ENCODE assay signal across 10 cellular contexts in genomic region chr21:38965910-38966504, GRCh38.
DNase-seq lines count a peak whose midpoint lies in the region; ATAC-seq and TF ChIP-seq lines count a peak whose summit lies in the region.
"Had no signal": no experiment of that assay in that cellular context is flagged by ENCODE, and none has a peak within 500 bp of the region (broad histone marks: within the 10 kb centered on the region; RNA-seq: fewer than 3 reads in every experiment).

No MANE protein-coding gene starts in this region.

- no peak for TF ChIP-seq CTCF in endodermal cell (conservative IDR thresholded peaks at IDR 0.05)

- 78 to 85% methylated on average over 13 to 16 of the region's 16 CpGs for WGBS in endodermal cell (ENCODE audit: insufficient coverage in 1 of 2, insufficient read length in 1 of 2), 2 experiments
- no CpG with 5 or more reads among the region's 16 CpGs for WGBS in neuronal stem cell (ENCODE audit: extremely low coverage in 2 of 2, insufficient read length in 2 of 2, insufficient replicate concordance in 1 of 2), 2 donors

- H3K9ac ChIP-seq in endodermal cell (ENCODE audit: extremely low read depth, low read length, poor library complexity, severe bottlenecking) (no peak overlapping the region), neuronal stem cell (ENCODE audit: low read depth, low read length, poor library complexity) (no peak overlapping the region)

- H2AK5ac ChIP-seq in neuronal stem cell (ENCODE audit: low read depth, low read length), result no peak overlapping the region

- no peak overlapping the region for H3K4me3 Mint-ChIP-seq in endodermal cell

- peaks cover 26% of the 10 kb centered on the region for H3K4me1 Mint-ChIP-seq in endodermal cell
- H3K4me1 Mint-ChIP-seq: naive B cell had no signal

- H2BK5ac ChIP-seq in neuronal stem cell (ENCODE audit: low read length), result no peak overlapping the region

- no peak overlapping the region for H3K18ac ChIP-seq in neuronal stem cell (ENCODE audit: low read length)

- H3K9me3 ChIP-seq in endodermal cell (ENCODE audit: control insufficient read depth, low read length), result peaks cover 22% of the 10 kb centered on the region
- peaks cover 1 to 3% of the 10 kb centered on the region in 2 donors for H3K9me3 ChIP-seq in neuronal stem cell (replicated peaks in 1 of 2; ENCODE audit: control insufficient read depth in 2 of 2, insufficient read depth in 1 of 2, low read depth in 1 of 2, low read length in 2 of 2)

- H4K91ac ChIP-seq in neuronal stem cell (ENCODE audit: low read depth, low read length, poor library complexity), result no peak overlapping the region

- H3K36me3 ChIP-seq in endodermal cell (ENCODE audit: control insufficient read depth, insufficient read depth, low read length) (no peaks in the 10 kb centered on the region), neuronal stem cell (replicated peaks in 1 of 2; ENCODE audit: control insufficient read depth in 2 of 2, insufficient read depth in 2 of 2, low read length in 2 of 2) (no peaks in the 10 kb centered on the region)

- peak overlapping the region; percentile 58 for H3K27ac Mint-ChIP-seq in endodermal cell
- H3K27ac Mint-ChIP-seq in activated naive CD4-positive, alpha-beta T cell treated with anti-CD3 and anti-CD28 coated beads, Interleukin-2, amount 50 U/mL, for 72 hours, result no peak overlapping the region
- H3K27ac Mint-ChIP-seq: naive B cell had no signal

- H3K4me3 ChIP-seq in endodermal cell (ENCODE audit: low read length) (no peak overlapping the region), neuronal stem cell (ENCODE audit: low read length in 2 of 2) (no peak overlapping the region)

- no peaks in the 10 kb centered on the region for H3K4me1 ChIP-seq in endodermal cell (ENCODE audit: control insufficient read depth, insufficient read depth, low read length)
- H3K4me1 ChIP-seq in neuronal stem cell (ENCODE audit: control insufficient read depth in 2 of 2, insufficient read depth in 1 of 2, low read depth in 1 of 2, low read length in 2 of 2), result peaks cover 3 to 5% of the 10 kb centered on the region in 2 donors

- H2AFZ ChIP-seq in neuronal stem cell (ENCODE audit: low read length), result peak overlapping the region; percentile 2

- H3K4ac ChIP-seq in neuronal stem cell (ENCODE audit: low read length), result no peak overlapping the region

- intact Hi-C loops in head of caudate nucleus (cut with DNase I), result no loop called here

- no peak overlapping the region for H3K14ac ChIP-seq in neuronal stem cell (ENCODE audit: low read length)

- peaks cover 12% of the 10 kb centered on the region for H3K36me3 Mint-ChIP-seq in endodermal cell (ENCODE audit: low read depth)
- peaks cover 0 to 12% of the 10 kb centered on the region in 2 donors for H3K36me3 Mint-ChIP-seq in activated naive CD4-positive, alpha-beta T cell treated with anti-CD3 and anti-CD28 coated beads, Interleukin-2, amount 50 U/mL, for 72 hours

- no peaks in the 10 kb centered on the region for H3K27me3 Mint-ChIP-seq in endodermal cell (ENCODE audit: insufficient read depth)
- H3K27me3 Mint-ChIP-seq: naive B cell had no signal

- H2BK120ac ChIP-seq in neuronal stem cell (ENCODE audit: low read depth, low read length), result no peak overlapping the region

- H2BK12ac ChIP-seq in neuronal stem cell (ENCODE audit: low read length), result no peak overlapping the region

- ATAC-seq in activated naive CD4-positive, alpha-beta T cell treated with anti-CD3 and anti-CD28 coated beads, Interleukin-2, amount 50 U/mL, for 72 hours, result no peak
- no peak for ATAC-seq in GM19351 (IDR thresholded peaks at IDR 0.05; ENCODE audit: unreplicated experiment)
- ATAC-seq in GM18861 (IDR thresholded peaks at IDR 0.05; ENCODE audit: unreplicated experiment), result no peak

- no peak overlapping the region for H3K4me2 ChIP-seq in neuronal stem cell (ENCODE audit: insufficient read depth, low read length, poor library complexity, severe bottlenecking)

- H3K27me3 ChIP-seq in endodermal cell (ENCODE audit: control insufficient read depth, insufficient read depth, low read length, poor library complexity, severe bottlenecking) (no peaks in the 10 kb centered on the region), neuronal stem cell (ENCODE audit: control insufficient read depth in 3 of 3, insufficient read depth in 3 of 3, low read depth in 1 of 3, low read length in 3 of 3) (no peaks in the 10 kb centered on the region)

- peaks cover 24% of the 10 kb centered on the region for H3K9me3 Mint-ChIP-seq in endodermal cell
- peaks cover 3 to 13% of the 10 kb centered on the region in 2 donors for H3K9me3 Mint-ChIP-seq in activated naive CD4-positive, alpha-beta T cell treated with anti-CD3 and anti-CD28 coated beads, Interleukin-2, amount 50 U/mL, for 72 hours

- H3K79me1 ChIP-seq in neuronal stem cell (ENCODE audit: low read depth, low read length), result no peaks in the 10 kb centered on the region

- H4K8ac ChIP-seq in neuronal stem cell (ENCODE audit: low read depth, low read length), result no peak overlapping the region

- H2BK15ac ChIP-seq in neuronal stem cell (ENCODE audit: low read length), result no peak overlapping the region

- H3K27ac ChIP-seq in endodermal cell (ENCODE audit: low read depth, low read length), result no peak overlapping the region
- no peak overlapping the region for H3K27ac ChIP-seq in neuronal stem cell (replicated peaks; ENCODE audit: low read length)

- peak; percentile 65 for DNase-seq in EL
- peak; percentile 93 for DNase-seq in NCI-H2107 treated with DMSO at 0.1 percent for 48 hours (lab: John Stamatoyannopoulos, UW; ENCODE audit: unreplicated experiment)
- DNase-seq in endodermal cell, result peak; percentile 80
- no peak for DNase-seq in neuronal stem cell (ENCODE audit: low spot score)
- DNase-seq in head of caudate nucleus, result no peak
- DNase-seq in activated naive CD4-positive, alpha-beta T cell treated with anti-CD3 and anti-CD28 coated beads, Interleukin-2, amount 50 U/mL, for 72 hours (ENCODE audit: low spot score in 2 of 2), result no peak
- DNase-seq: activated CD4-positive, alpha-beta T cell treated with anti-CD3 and anti-CD28 coated beads for 1 hour; naive B cell had no signal

- no peak overlapping the region for H3K23ac ChIP-seq in neuronal stem cell (ENCODE audit: low read depth, low read length, poor library complexity)

Comparison
In these comparisons a context has a peak if more than half of its experiments do, and no peak if none do; other contexts are left out.
1. DNase-seq: peak in EL (single experiment), NCI-H2107 treated with DMSO at 0.1 percent for 48 hours (single experiment) and endodermal cell (single experiment); none in neuronal stem cell (single experiment), head of caudate nucleus (0 of 42) and activated naive CD4-positive, alpha-beta T cell treated with anti-CD3 and anti-CD28 coated beads, Interleukin-2, amount 50 U/mL, for 72 hours (0 of 2).